In the genomic region with DNA sequence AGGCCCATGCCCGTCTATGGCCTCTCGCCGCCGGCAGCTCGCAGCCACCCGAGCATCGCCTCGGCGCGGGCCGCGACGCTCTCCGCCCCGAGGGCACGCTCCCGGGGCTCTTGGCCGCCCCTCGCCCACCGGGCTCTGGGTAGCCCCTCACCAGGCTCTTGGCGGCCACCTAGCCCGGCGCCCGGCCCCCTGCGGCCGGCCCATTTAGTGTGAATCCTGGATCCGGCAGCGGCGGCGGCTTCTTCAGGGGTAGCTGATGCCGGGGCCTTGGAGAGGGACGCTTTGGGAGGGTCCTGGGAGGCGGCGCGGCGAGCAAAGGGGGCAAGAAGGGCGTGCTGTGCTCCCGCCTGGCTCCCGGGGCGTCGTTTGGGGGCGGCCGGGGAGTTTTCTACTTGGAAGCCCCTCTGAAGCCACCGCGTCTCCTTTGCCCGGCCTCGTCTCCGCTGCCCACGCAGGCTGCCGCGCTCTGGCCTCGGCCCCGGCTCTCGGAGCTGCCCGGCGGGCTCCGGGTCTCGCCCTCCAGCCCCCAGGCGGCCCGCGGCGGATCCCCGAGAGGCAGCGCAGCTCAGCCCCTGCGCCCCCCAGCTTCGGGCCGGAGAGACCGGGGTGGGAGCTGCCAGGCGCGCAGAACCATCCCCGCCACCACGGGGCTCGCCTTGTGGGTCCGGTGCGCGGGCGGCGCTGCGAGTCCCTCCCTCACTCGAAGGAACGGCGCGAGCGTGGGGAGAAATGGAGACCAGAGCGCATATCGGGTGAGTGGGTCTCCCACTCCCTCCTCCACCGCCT, we compare ENCODE assay signal across 8 cellular contexts. TPM values are rescaled to one million over a fixed set of nuclear protein-coding genes. Genes with fewer than 3 reads are reported as not detected.
A peak's percentile ranks its signal among the peaks of the same experiment; 100 is the strongest.
DNase-seq lines count a peak whose midpoint lies in the region; ATAC-seq and TF ChIP-seq lines count a peak whose summit lies in the region.

No MANE protein-coding gene starts in this region.

- H3K4me1 ChIP-seq in suprapubic skin: peaks cover 29% of the 10 kb centered on the region

- DNase-seq in WERI-Rb-1 (no peak), left kidney (ENCODE audit: low read depth, low spot score) (peak; percentile 43), suprapubic skin (ENCODE audit: low spot score in 2 of 2) (peak in 1 of 2 donors; percentile 61), H4 (ENCODE audit: low spot score) (no peak), NCI-H187 (lab: John Stamatoyannopoulos, UW) (no peak)
- no peak for DNase-seq in T-helper 2 cell treated with Interferon-gamma antibody and Interleukin-4, amounts not matched to agents 5 μg/mL and 100 μg/mL, for 36 hours (ENCODE audit: low spot score)

- no peaks in the 10 kb centered on the region for H3K4me1 Mint-ChIP-seq in T-helper 2 cell treated with Interferon-gamma antibody and Interleukin-4, amounts not matched to agents 5 μg/mL and 100 μg/mL, for 36 hours (ENCODE audit: low read depth)

- under 1% methylated on average over 16 of the region's 87 CpGs for WGBS in suprapubic skin

- H3K4me3 ChIP-seq in WERI-Rb-1 (ENCODE audit: low read depth, low read length) (peak overlapping the region; percentile 44), suprapubic skin (peak overlapping the region; percentile 55)

- peaks cover 32% of the 10 kb centered on the region for H3K27me3 ChIP-seq in WERI-Rb-1 (ENCODE audit: insufficient read depth, low read depth, severe bottlenecking)
- peaks cover 58% of the 10 kb centered on the region for H3K27me3 ChIP-seq in suprapubic skin

- H3K9me3 ChIP-seq in WERI-Rb-1 (ENCODE audit: severe bottlenecking) (no peaks in the 10 kb centered on the region), suprapubic skin (no peaks in the 10 kb centered on the region)

- no peak for TF ChIP-seq EP300 in suprapubic skin (IDR thresholded peaks at IDR 0.05)

- no peak for TF ChIP-seq CTCF in WERI-Rb-1 (IDR thresholded peaks at IDR 0.05; ENCODE audit: low read depth, low read length)
- TF ChIP-seq CTCF in suprapubic skin (IDR thresholded peaks at IDR 0.05): no peak

- H3K27ac ChIP-seq in WERI-Rb-1 (no peak overlapping the region), suprapubic skin (no peak overlapping the region)

- no peak for TF ChIP-seq POLR2A in suprapubic skin (IDR thresholded peaks at IDR 0.05)

- H3K36me3 ChIP-seq in WERI-Rb-1: no peaks in the 10 kb centered on the region
- H3K36me3 ChIP-seq in suprapubic skin: no peaks in the 10 kb centered on the region

- ATAC-seq in GM19023 (IDR thresholded peaks at IDR 0.05; ENCODE audit: unreplicated experiment) (peak; percentile 17), HG03025 (IDR thresholded peaks at IDR 0.05; ENCODE audit: low FRiP score, unreplicated experiment) (no peak)

- H3K4me3 Mint-ChIP-seq in T-helper 2 cell treated with Interferon-gamma antibody and Interleukin-4, amounts not matched to agents 5 μg/mL and 100 μg/mL, for 36 hours: no peak overlapping the region

- H3K27ac Mint-ChIP-seq in T-helper 2 cell treated with Interferon-gamma antibody and Interleukin-4, amounts not matched to agents 5 μg/mL and 100 μg/mL, for 36 hours: no peak overlapping the region

- H3K27me3 Mint-ChIP-seq in T-helper 2 cell treated with Interferon-gamma antibody and Interleukin-4, amounts not matched to agents 5 μg/mL and 100 μg/mL, for 36 hours (ENCODE audit: low read depth): peaks cover 44% of the 10 kb centered on the region

- H3K9me3 Mint-ChIP-seq in T-helper 2 cell treated with Interferon-gamma antibody and Interleukin-4, amounts not matched to agents 5 μg/mL and 100 μg/mL, for 36 hours: no peaks in the 10 kb centered on the region

- H3K36me3 Mint-ChIP-seq in T-helper 2 cell treated with Interferon-gamma antibody and Interleukin-4, amounts not matched to agents 5 μg/mL and 100 μg/mL, for 36 hours (ENCODE audit: low read depth): no peaks in the 10 kb centered on the region

RNA-seq across cellular contexts. Expression of a gene that starts 0.5 kb away (rescaled TPM):
- total RNA-seq in suprapubic skin: 1 to 10 TPM in 2 of 4 donors, under 1 TPM in 2; 0.68 to 2.2 (median 1.1) TPM
- total RNA-seq in H4 (2014; rRNA removed; shearing (Covaris generic)): 8.9 and 13.8 TPM in 2 replicates
